In genomic region chr2:85728342-85728741, GRCh38 we compare ENCODE assay signal across 10 cellular contexts. TPM values are rescaled to one million over a fixed set of nuclear protein-coding genes. Genes with fewer than 3 reads are reported as not detected.
DNase-seq lines count a peak whose midpoint lies in the region; ATAC-seq and TF ChIP-seq lines count a peak whose summit lies in the region.
"Had no signal": no experiment of that assay in that cellular context is flagged by ENCODE, and none has a peak within 500 bp of the region (broad histone marks: within the 10 kb centered on the region; RNA-seq: fewer than 3 reads in every experiment).

No MANE protein-coding gene starts in this region.

- H3K4me3 ChIP-seq in heart right ventricle (no peak overlapping the region), esophagus squamous epithelium (peak overlapping the region in 1 of 4 donors; percentile 5), psoas muscle (no peak overlapping the region), uterus (no peak overlapping the region)
- H3K4me3 ChIP-seq: BLaER1 treated with 17β-estradiol and CSF1 and Interleukin-3, amounts not matched to agents 10 nM and 100 nM had no signal

- 62 to 71% methylated on average over 5 of the region's 5 CpGs for whole genome bisulfite sequencing in heart right ventricle, 2 donors
- WGBS in esophagus squamous epithelium, 2 donors = 42 to 51% methylated on average over 5 of the region's 5 CpGs
- 65 to 70% (median 70%) methylated on average over 5 of the region's 5 CpGs for WGBS in psoas muscle, 3 donors

- H3K27ac ChIP-seq in heart right ventricle = peak overlapping the region in 9 of 10 donors; percentile 3 to 72 (median 49)
- peak overlapping the region in 3 of 4 donors; percentile 8 to 24 (median 10) for H3K27ac ChIP-seq in esophagus squamous epithelium
- peak overlapping the region; percentile 47 for H3K27ac ChIP-seq in psoas muscle
- H3K27ac ChIP-seq in uterus = peak overlapping the region; percentile 29 to 56
- H3K27ac ChIP-seq: BLaER1 treated with 17β-estradiol and CSF1 and Interleukin-3, amounts not matched to agents 10 nM and 100 nM had no signal

- no peak for TF ChIP-seq CTCF in heart right ventricle (IDR thresholded peaks at IDR 0.05)
- no peak for TF ChIP-seq CTCF in esophagus squamous epithelium (IDR thresholded peaks at IDR 0.05)
- no peak for TF ChIP-seq CTCF in psoas muscle (IDR thresholded peaks at IDR 0.05)
- TF ChIP-seq CTCF in uterus (IDR thresholded peaks at IDR 0.05) = no peak

- ATAC-seq in heart right ventricle = peak in 2 of 8 donors; percentile 4 to 27
- ATAC-seq in Right ventricle myocardium inferior = no peak
- no peak for ATAC-seq in psoas muscle

- H3K4me1 ChIP-seq in heart right ventricle = peaks cover 0 to 62% (median 38%) of the 10 kb centered on the region in 9 donors
- H3K4me1 ChIP-seq in esophagus squamous epithelium = peaks cover 6 to 29% (median 8%) of the 10 kb centered on the region in 3 donors
- peaks cover 41% of the 10 kb centered on the region for H3K4me1 ChIP-seq in psoas muscle
- H3K4me1 ChIP-seq in uterus = peaks cover 0 to 4% of the 10 kb centered on the region in 2 donors

- intact Hi-C loops in heart right ventricle (cut with DNase I) = loop anchor here in 9 of 10 donors (1.0 to 10.0 kb wide), 8 partner anchors 54 to 356 kb away; no protein-coding TSS in a partner anchor
- intact Hi-C loops in Right ventricle myocardium inferior (cut with DNase I) = loop anchor here (2.0 to 10.0 kb wide), 3 partner anchors 68 to 356 kb away; no protein-coding TSS in a partner anchor
- intact Hi-C loops in esophagus squamous epithelium (cut with DNase I) = loop anchor here (5.0 kb wide), 1 partner anchor 84 kb away; no protein-coding TSS in a partner anchor
- intact Hi-C loops in psoas muscle (cut with DNase I) = loop anchor here in 1 of 2 donors (2.0 to 10.0 kb wide), 2 partner anchors 86 to 346 kb away; no protein-coding TSS in a partner anchor
- intact Hi-C loops in uterus (cut with DNase I; ENCODE audit: low total_unique reads) = loop anchor here (2.0 kb wide), 1 partner anchor 84 kb away; no protein-coding TSS in a partner anchor

- H3K36me3 ChIP-seq in heart right ventricle (no peaks in the 10 kb centered on the region), esophagus squamous epithelium (no peaks in the 10 kb centered on the region), psoas muscle (ENCODE audit: insufficient read depth in 1 of 2, low read depth in 1 of 2) (no peaks in the 10 kb centered on the region), uterus (no peaks in the 10 kb centered on the region)
- H3K36me3 ChIP-seq: BLaER1 treated with 17β-estradiol and CSF1 and Interleukin-3, amounts not matched to agents 10 nM and 100 nM had no signal

- no peaks in the 10 kb centered on the region for H3K27me3 ChIP-seq in heart right ventricle
- peaks cover 0 to 6% (median 0%) of the 10 kb centered on the region in 4 donors for H3K27me3 ChIP-seq in esophagus squamous epithelium
- H3K27me3 ChIP-seq in psoas muscle (ENCODE audit: insufficient read depth in 3 of 3, low read length in 2 of 3) = no peaks in the 10 kb centered on the region
- no peaks in the 10 kb centered on the region for H3K27me3 ChIP-seq in uterus
- H3K27me3 ChIP-seq: BLaER1 treated with 17β-estradiol and CSF1 and Interleukin-3, amounts not matched to agents 10 nM and 100 nM had no signal

- DNase-seq in heart right ventricle (no peak), Right ventricle myocardium inferior (ENCODE audit: missing footprints) (no peak), esophagus squamous epithelium (lab: John Stamatoyannopoulos, UW) (no peak), psoas muscle (no peak), uterus (no peak), mucosa of gallbladder (ENCODE audit: low spot score) (no peak), NCI-H748 (lab: John Stamatoyannopoulos, UW; ENCODE audit: unreplicated experiment) (no peak)
- DNase-seq in stimulated activated CD8-positive, alpha-beta memory T cell treated with anti-CD3 and anti-CD28 coated beads, Interleukin-4, amount 100 ng/mL, for 48 hours = no peak

- no peaks in the 10 kb centered on the region for H3K9me3 ChIP-seq in heart right ventricle
- no peaks in the 10 kb centered on the region for H3K9me3 ChIP-seq in esophagus squamous epithelium
- no peaks in the 10 kb centered on the region for H3K9me3 ChIP-seq in psoas muscle
- H3K9me3 ChIP-seq in uterus = no peaks in the 10 kb centered on the region
- H3K9me3 ChIP-seq: BLaER1 treated with 17β-estradiol and CSF1 and Interleukin-3, amounts not matched to agents 10 nM and 100 nM had no signal

- TF ChIP-seq POLR2A in esophagus squamous epithelium (IDR thresholded peaks at IDR 0.05) = no peak
- no peak for TF ChIP-seq POLR2A in uterus (IDR thresholded peaks at IDR 0.05)

RNA-seq across cellular contexts. Expression of gene ATOH8, which starts 25.4 kb away (rescaled TPM):
- 10 to 100 TPM in 9 of 10 donors, 1 to 10 TPM in 1; 8.7 to 33.4 (median 15.2) TPM for total RNA-seq in heart right ventricle
- 10 to 100 TPM; 35.2 to 45.9 TPM for polyA plus RNA-seq in heart right ventricle
- total RNA-seq in Right ventricle myocardium inferior = 29.1 TPM
- 10 to 100 TPM in 2 of 4 donors, 1 to 10 TPM in 2; 2.0 to 24.6 (median 7.6) TPM for total RNA-seq in esophagus squamous epithelium
- 10 to 100 TPM; 22.0 to 82.1 (median 57.3) TPM for total RNA-seq in psoas muscle
- polyA plus RNA-seq in psoas muscle = 10 to 100 TPM; 48.7 to 77.2 (median 59.4) TPM
- total RNA-seq in uterus = 10 to 100 TPM; 13.2 to 83.0 (median 45.3) TPM
- 9.0 TPM for total RNA-seq in mucosa of gallbladder

RNA-seq across cellular contexts. Expression of gene GNLY, which starts 34.2 kb away (rescaled TPM):
- total RNA-seq in heart right ventricle = 10 to 100 TPM in 1 of 10 donors, 1 to 10 TPM in 5, under 1 TPM in 4; 0.17 to 43.2 (median 1.2) TPM
- 1 to 10 TPM; 1.2 to 3.1 TPM for polyA plus RNA-seq in heart right ventricle
- 3.4 TPM for total RNA-seq in Right ventricle myocardium inferior
- 1 to 10 TPM in 3 of 4 donors, under 1 TPM in 1; 0.76 to 6.1 (median 2.1) TPM for total RNA-seq in esophagus squamous epithelium
- 10 to 100 TPM in 1 of 4 donors, 1 to 10 TPM in 2, under 1 TPM in 1; 0.58 to 20.0 (median 5.8) TPM for total RNA-seq in psoas muscle
- 10 to 100 TPM in 2 of 3 donors, 1 to 10 TPM in 1; 4.9 to 31.6 (median 23.4) TPM for polyA plus RNA-seq in psoas muscle
- total RNA-seq in uterus = 1 to 10 TPM in 2 of 4 donors, under 1 TPM in 1, not detected in 1; 0.48 to 5.9 (median 4.8) TPM
- total RNA-seq in mucosa of gallbladder = 0.95 TPM
- total RNA-seq: H4 had no signal
